Comparison of ENCODE assay signal across 25 cellular contexts in genomic region chr4:174273960-174274359, GRCh38. TPM values are rescaled to one million over a fixed set of nuclear protein-coding genes. Genes with fewer than 3 reads are reported as not detected.
DNase-seq lines count a peak whose midpoint lies in the region; TF ChIP-seq lines count a peak whose summit lies in the region.
"Had no signal": no experiment of that assay in that cellular context is flagged by ENCODE, and none has a peak within 500 bp of the region (broad histone marks: within the 10 kb centered on the region; RNA-seq: fewer than 3 reads in every experiment).

No MANE protein-coding gene starts in this region.

- peaks cover 12% of the 10 kb centered on the region for H3K4me1 ChIP-seq in OCI-LY3 (ENCODE audit: low read length)
- no peaks in the 10 kb centered on the region for H3K4me1 ChIP-seq in PC-9 (replicated peaks; ENCODE audit: insufficient read depth)

- no peaks in the 10 kb centered on the region for H3K4me1 Mint-ChIP-seq in progenitor cell of endocrine pancreas (ENCODE audit: low read depth)

- H3K27ac Mint-ChIP-seq in progenitor cell of endocrine pancreas, result peak overlapping the region; percentile 34
- H3K27ac Mint-ChIP-seq: B cell; CD14-positive monocyte; CD8-positive, alpha-beta memory T cell; HFFc6; T-helper 1 cell treated with Interleukin-12 subunit alpha and Interleukin-12 subunit beta and Interleukin-4 antibody, amounts not matched to agents 30 μg/mL and 1 μg/mL, for 36 hours had no signal

- H3K4me3 ChIP-seq in OCI-LY3 (ENCODE audit: low read length) (no peak overlapping the region), PC-9 (no peak overlapping the region)
- H3K4me3 ChIP-seq: HAP-1 had no signal

- H3K9me3 Mint-ChIP-seq in progenitor cell of endocrine pancreas (ENCODE audit: low read depth), result peaks cover under 1% of the 10 kb centered on the region
- H3K9me3 Mint-ChIP-seq: CD14-positive monocyte, HFFc6 had no signal

- H3K9ac ChIP-seq in OCI-LY3 (ENCODE audit: low read length), result no peak overlapping the region
- H3K9ac ChIP-seq: SK-N-SH had no signal

- TF ChIP-seq CTCF in OCI-LY3 (IDR thresholded peaks at IDR 0.05; ENCODE audit: low read depth, low read length), result no peak
- TF ChIP-seq CTCF in progenitor cell of endocrine pancreas (IDR thresholded peaks at IDR 0.05; ENCODE audit: unreplicated experiment), result no peak
- no peak for TF ChIP-seq CTCF in PC-9 (conservative IDR thresholded peaks at IDR 0.05)

- peaks cover under 1% of the 10 kb centered on the region for H3K36me3 Mint-ChIP-seq in progenitor cell of endocrine pancreas (ENCODE audit: insufficient read depth)

- peak; percentile 11 for DNase-seq in DMS 273 (lab: John Stamatoyannopoulos, UW; ENCODE audit: unreplicated experiment)
- DNase-seq in DMS 273 treated with DMSO at 0.1 percent for 48 hours (lab: John Stamatoyannopoulos, UW), result no peak
- DNase-seq in NCI-H146 treated with DMSO at 0.1 percent for 48 hours (lab: John Stamatoyannopoulos, UW; ENCODE audit: unreplicated experiment), result peak; percentile 23
- no peak for DNase-seq in progenitor cell of endocrine pancreas (ENCODE audit: low spot score, unreplicated experiment)
- DNase-seq in NCI-H2227 (lab: John Stamatoyannopoulos, UW; ENCODE audit: unreplicated experiment), result no peak
- DNase-seq in DMS153 treated with DMSO at 0.1 percent for 48 hours (lab: John Stamatoyannopoulos, UW; ENCODE audit: unreplicated experiment), result no peak
- DNase-seq in PC-9, result no peak
- DNase-seq: CD8-positive, alpha-beta memory T cell; DMS53; GOT3; HFFc6; KG1; MM.1S; NCI-H187 treated with DMSO at 0.1 percent for 48 hours; NCI-H226; NCI-H510A treated with DMSO at 0.1 percent for 48 hours; SIG-M5; SK-N-SH; SW 1271 had no signal

- no peaks in the 10 kb centered on the region for H3K9me3 ChIP-seq in OCI-LY3 (ENCODE audit: insufficient read depth, low read length)
- no peaks in the 10 kb centered on the region for H3K9me3 ChIP-seq in PC-9 (ENCODE audit: insufficient read depth, low read depth)
- H3K9me3 ChIP-seq: HAP-1 had no signal

- H2AFZ ChIP-seq in OCI-LY3 (ENCODE audit: low read depth, low read length), result no peak overlapping the region
- no peak overlapping the region for H2AFZ ChIP-seq in PC-9

- H4K20me1 ChIP-seq in OCI-LY3 (ENCODE audit: insufficient read depth, low read length) (no peaks in the 10 kb centered on the region), PC-9 (ENCODE audit: insufficient read depth) (no peaks in the 10 kb centered on the region; the same call in 1 of the 2 replicates)

- intact Hi-C loops in PC-9 (cut with micrococcal nuclease; ENCODE audit: unreplicated experiment), result no loop called here

- H3K4me3 Mint-ChIP-seq in progenitor cell of endocrine pancreas (ENCODE audit: low read depth), result no peak overlapping the region
- H3K4me3 Mint-ChIP-seq: B cell; CD14-positive monocyte; CD8-positive, alpha-beta memory T cell; HFFc6; T-helper 1 cell treated with Interleukin-12 subunit alpha and Interleukin-12 subunit beta and Interleukin-4 antibody, amounts not matched to agents 30 μg/mL and 1 μg/mL, for 36 hours had no signal

- H3K4me2 ChIP-seq in OCI-LY3 (ENCODE audit: low read length) (peak overlapping the region; percentile 8; the same call in 1 of the 2 replicates), PC-9 (no peak overlapping the region)
- H3K4me2 ChIP-seq: SK-N-SH had no signal

- H3K27me3 ChIP-seq in OCI-LY3 (ENCODE audit: low read depth, low read length) (no peaks in the 10 kb centered on the region), PC-9 (ENCODE audit: insufficient read depth, low read depth) (no peaks in the 10 kb centered on the region)

- no peaks in the 10 kb centered on the region for H3F3A ChIP-seq in PC-9 (ENCODE audit: insufficient read depth, low read depth)

- H3K9me2 ChIP-seq in PC-9 (ENCODE audit: insufficient read depth), result no peaks in the 10 kb centered on the region
- H3K9me2 ChIP-seq: SK-N-SH had no signal

- CTCF ChIA-PET in PC-9 (lab: Charles Lee), result no interaction called here

- H3K27me3 Mint-ChIP-seq in progenitor cell of endocrine pancreas, result no peaks in the 10 kb centered on the region
- H3K27me3 Mint-ChIP-seq: B cell; CD8-positive, alpha-beta memory T cell had no signal

- no peaks in the 10 kb centered on the region for H3K36me3 ChIP-seq in OCI-LY3 (replicated peaks; ENCODE audit: low read depth, low read length)
- no peaks in the 10 kb centered on the region for H3K36me3 ChIP-seq in PC-9 (ENCODE audit: low read depth)
- H3K36me3 ChIP-seq: HAP-1 had no signal

- H3K79me2 ChIP-seq in OCI-LY3 (ENCODE audit: low read length) (peaks cover 14% of the 10 kb centered on the region), PC-9 (ENCODE audit: low read depth) (0 out of 2 replicates have a peak, but pooled peaks cover 3% of the 10 kb centered on the region)

- H3K27ac ChIP-seq in OCI-LY3 (ENCODE audit: low read length) (no peak overlapping the region), PC-9 (no peak overlapping the region)
- H3K27ac ChIP-seq: 22Rv1 had no signal

- POLR2A ChIA-PET in PC-9 (lab: Charles Lee; ENCODE audit: unreplicated experiment), result no interaction called here

- no TSS peak for BruUV-seq in PC-9 (replicated peaks; lab: Mats Ljungman, UMichigan)

RNA-seq across cellular contexts. Expression of gene FBXO8, which starts 9.5 kb away (rescaled TPM):
- total RNA-seq in progenitor cell of endocrine pancreas (10.0 and 12.8 TPM in 2 replicates), PC-9 (2021) (11.6 and 16.7 TPM in 2 replicates)

RNA-seq across cellular contexts. Expression of gene CEP44, which starts 9.8 kb away (rescaled TPM):
- 15.8 and 16.1 TPM in 2 replicates for total RNA-seq in progenitor cell of endocrine pancreas
- total RNA-seq in PC-9 (2021), result 20.2 and 22.4 TPM in 2 replicates

Comparison
In these comparisons a context has a peak if more than half of its experiments do, and no peak if none do; other contexts are left out.
1. DNase-seq: peak in DMS 273 (single experiment) and NCI-H146 treated with DMSO at 0.1 percent for 48 hours (single experiment); none in DMS 273 treated with DMSO at 0.1 percent for 48 hours (single experiment), progenitor cell of endocrine pancreas (single experiment), NCI-H2227 (single experiment), DMS153 treated with DMSO at 0.1 percent for 48 hours (single experiment) and PC-9 (0 of 2).